ENCODE assay signal across 1 cellular context in the genomic region with DNA sequence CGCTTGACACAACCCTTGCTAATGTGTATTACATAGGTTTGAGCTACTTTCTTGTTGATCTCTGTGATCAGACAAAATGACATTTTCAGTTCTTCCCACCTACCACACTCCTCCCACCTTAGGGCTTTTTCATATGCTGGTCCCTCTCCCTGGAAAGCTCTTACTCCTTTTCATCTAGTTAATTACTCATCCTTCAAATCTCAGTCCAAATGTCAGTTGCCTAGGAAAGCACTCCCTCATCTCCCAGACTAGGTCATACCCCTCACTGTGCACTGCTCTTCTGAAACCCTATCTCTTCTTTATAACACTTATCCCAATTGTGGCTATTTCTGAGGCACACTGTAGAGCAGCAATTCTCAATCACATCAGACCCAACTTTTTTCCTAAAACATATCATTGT.
TF ChIP-seq lines count a peak whose summit lies in the region.

No MANE protein-coding gene starts in this region.

TF ChIP-seq in GM12878, 131 proteins besides CTCF, POLR2A, EP300 and RAD21 (continued from another document):
- TF ChIP-seq, protein P1, sequence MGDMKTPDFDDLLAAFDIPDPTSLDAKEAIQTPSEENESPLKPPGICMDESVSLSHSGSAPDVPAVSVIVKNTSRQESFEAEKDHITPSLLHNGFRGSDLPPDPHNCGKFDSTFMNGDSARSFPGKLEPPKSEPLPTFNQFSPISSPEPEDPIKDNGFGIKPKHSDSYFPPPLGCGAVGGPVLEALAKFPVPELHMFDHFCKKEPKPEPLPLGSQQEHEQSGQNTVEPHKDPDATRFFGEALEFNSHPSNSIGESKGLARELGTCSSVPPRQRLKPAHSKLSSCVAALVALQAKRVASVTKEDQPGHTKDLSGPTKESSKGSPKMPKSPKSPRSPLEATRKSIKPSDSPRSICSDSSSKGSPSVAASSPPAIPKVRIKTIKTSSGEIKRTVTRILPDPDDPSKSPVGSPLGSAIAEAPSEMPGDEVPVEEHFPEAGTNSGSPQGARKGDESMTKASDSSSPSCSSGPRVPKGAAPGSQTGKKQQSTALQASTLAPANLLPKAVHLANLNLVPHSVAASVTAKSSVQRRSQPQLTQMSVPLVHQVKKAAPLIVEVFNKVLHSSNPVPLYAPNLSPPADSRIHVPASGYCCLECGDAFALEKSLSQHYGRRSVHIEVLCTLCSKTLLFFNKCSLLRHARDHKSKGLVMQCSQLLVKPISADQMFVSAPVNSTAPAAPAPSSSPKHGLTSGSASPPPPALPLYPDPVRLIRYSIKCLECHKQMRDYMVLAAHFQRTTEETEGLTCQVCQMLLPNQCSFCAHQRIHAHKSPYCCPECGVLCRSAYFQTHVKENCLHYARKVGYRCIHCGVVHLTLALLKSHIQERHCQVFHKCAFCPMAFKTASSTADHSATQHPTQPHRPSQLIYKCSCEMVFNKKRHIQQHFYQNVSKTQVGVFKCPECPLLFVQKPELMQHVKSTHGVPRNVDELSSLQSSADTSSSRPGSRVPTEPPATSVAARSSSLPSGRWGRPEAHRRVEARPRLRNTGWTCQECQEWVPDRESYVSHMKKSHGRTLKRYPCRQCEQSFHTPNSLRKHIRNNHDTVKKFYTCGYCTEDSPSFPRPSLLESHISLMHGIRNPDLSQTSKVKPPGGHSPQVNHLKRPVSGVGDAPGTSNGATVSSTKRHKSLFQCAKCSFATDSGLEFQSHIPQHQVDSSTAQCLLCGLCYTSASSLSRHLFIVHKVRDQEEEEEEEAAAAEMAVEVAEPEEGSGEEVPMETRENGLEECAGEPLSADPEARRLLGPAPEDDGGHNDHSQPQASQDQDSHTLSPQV (IDR thresholded peaks at IDR 0.05), result no peak
- no peak for TF ChIP-seq STAT1 (conservative IDR thresholded peaks at IDR 0.05)
